9 cellular contexts compared by ENCODE assay signal in the genomic region with DNA sequence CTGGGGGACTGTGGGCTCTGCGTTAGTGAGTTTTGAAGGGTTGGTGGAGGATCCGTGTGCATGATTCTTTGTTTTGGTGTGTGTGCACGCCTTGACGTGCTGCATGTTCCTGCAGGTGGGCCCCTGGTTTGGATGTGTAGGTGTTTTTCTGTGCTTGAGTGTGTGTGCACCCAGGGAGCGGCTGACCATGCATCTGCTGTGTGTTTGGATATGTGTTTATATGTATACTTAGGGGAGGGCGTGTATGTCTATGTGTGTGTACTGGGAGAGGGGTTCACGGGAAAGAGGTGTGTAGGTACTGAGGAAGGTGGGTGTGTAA. TPM values are rescaled to one million over a fixed set of nuclear protein-coding genes. Genes with fewer than 3 reads are reported as not detected.
DNase-seq lines count a peak whose midpoint lies in the region; ATAC-seq and TF ChIP-seq lines count a peak whose summit lies in the region.
"Had no signal": no experiment of that assay in that cellular context is flagged by ENCODE, and none has a peak within 500 bp of the region (broad histone marks: within the 10 kb centered on the region; RNA-seq: fewer than 3 reads in every experiment).

No MANE protein-coding gene starts in this region.

- CTCF ChIA-PET in HEK293T (lab: Yijun Ruan, JAX): no interaction called here

- H3K4me1 Mint-ChIP-seq in activated T-helper 1 cell treated with anti-CD3 and anti-CD28 coated beads, Interleukin-12 subunit alpha, Interleukin-12 subunit beta, Interleukin-2, Interleukin-4 antibody, amounts not matched to agents 30 ng/mL and 10 ng/mL and 1 ng/mL, durations not matched to agents 14 hours and 24 hours and 36 hours (ENCODE audit: low read depth): peaks cover 5% of the 10 kb centered on the region
- peaks cover 17% of the 10 kb centered on the region for H3K4me1 Mint-ChIP-seq in stimulated activated effector memory CD8-positive, alpha-beta T cell treated with anti-CD3 and anti-CD28 coated beads, Interleukin-12 subunit alpha, Interleukin-12 subunit beta, amount 100 ng/mL, for 72 hours

- DNase-seq in HFF-Myc (ENCODE audit: extremely low read depth, low read depth) (no peak), islet precursor cell (peak; percentile 57), HEK293T (ENCODE audit: extremely low spot score) (no peak)
- no peak for DNase-seq in activated T-helper 1 cell treated with anti-CD3 and anti-CD28 coated beads, Interleukin-12 subunit alpha, Interleukin-12 subunit beta, Interleukin-2, Interleukin-4 antibody, amounts not matched to agents 30 ng/mL and 10 ng/mL and 1 ng/mL, durations not matched to agents 14 hours and 24 hours and 36 hours (ENCODE audit: low spot score)
- DNase-seq in stimulated activated effector memory CD8-positive, alpha-beta T cell treated with anti-CD3 and anti-CD28 coated beads, Interleukin-12 subunit alpha, Interleukin-12 subunit beta, amount 100 ng/mL, for 72 hours (ENCODE audit: low spot score in 2 of 2): no peak
- DNase-seq: activated gamma-delta T cell had no signal

- no peak for ATAC-seq in stimulated activated effector memory CD8-positive, alpha-beta T cell treated with anti-CD3 and anti-CD28 coated beads, Interleukin-12 subunit alpha, Interleukin-12 subunit beta, amount 100 ng/mL, for 72 hours
- no peak for ATAC-seq in GM19328 (IDR thresholded peaks at IDR 0.05; ENCODE audit: unreplicated experiment)
- ATAC-seq in HG02885 (IDR thresholded peaks at IDR 0.05; ENCODE audit: poor library complexity, unreplicated experiment): no peak

- H3K36me3 Mint-ChIP-seq in activated T-helper 1 cell treated with anti-CD3 and anti-CD28 coated beads, Interleukin-12 subunit alpha, Interleukin-12 subunit beta, Interleukin-2, Interleukin-4 antibody, amounts not matched to agents 30 ng/mL and 10 ng/mL and 1 ng/mL, durations not matched to agents 14 hours and 24 hours and 36 hours (ENCODE audit: low read depth): peaks cover 2% of the 10 kb centered on the region
- no peaks in the 10 kb centered on the region for H3K36me3 Mint-ChIP-seq in stimulated activated effector memory CD8-positive, alpha-beta T cell treated with anti-CD3 and anti-CD28 coated beads, Interleukin-12 subunit alpha, Interleukin-12 subunit beta, amount 100 ng/mL, for 72 hours

- no peak overlapping the region for H3K27ac Mint-ChIP-seq in activated T-helper 1 cell treated with anti-CD3 and anti-CD28 coated beads, Interleukin-12 subunit alpha, Interleukin-12 subunit beta, Interleukin-2, Interleukin-4 antibody, amounts not matched to agents 30 ng/mL and 10 ng/mL and 1 ng/mL, durations not matched to agents 14 hours and 24 hours and 36 hours
- H3K27ac Mint-ChIP-seq in stimulated activated effector memory CD8-positive, alpha-beta T cell treated with anti-CD3 and anti-CD28 coated beads, Interleukin-12 subunit alpha, Interleukin-12 subunit beta, amount 100 ng/mL, for 72 hours: peak overlapping the region; percentile 1

- no peaks in the 10 kb centered on the region for H3K9me3 Mint-ChIP-seq in activated T-helper 1 cell treated with anti-CD3 and anti-CD28 coated beads, Interleukin-12 subunit alpha, Interleukin-12 subunit beta, Interleukin-2, Interleukin-4 antibody, amounts not matched to agents 30 ng/mL and 10 ng/mL and 1 ng/mL, durations not matched to agents 14 hours and 24 hours and 36 hours
- no peaks in the 10 kb centered on the region for H3K9me3 Mint-ChIP-seq in stimulated activated effector memory CD8-positive, alpha-beta T cell treated with anti-CD3 and anti-CD28 coated beads, Interleukin-12 subunit alpha, Interleukin-12 subunit beta, amount 100 ng/mL, for 72 hours

- POLR2A ChIA-PET in HEK293T (lab: Yijun Ruan, JAX): no interaction called here

- H3K4me3 ChIP-seq in HFF-Myc (replicated peaks; ENCODE audit: low read depth, low read length): peak overlapping the region; percentile 44

- no peak for TF ChIP-seq CTCF in HFF-Myc (IDR thresholded peaks at IDR 0.05; ENCODE audit: low read depth, low read length, missing control alignments)

- intact Hi-C loops in activated T-helper 1 cell treated with anti-CD3 and anti-CD28 coated beads, Interleukin-12 subunit alpha, Interleukin-12 subunit beta, Interleukin-2, Interleukin-4 antibody, amounts not matched to agents 30 ng/mL and 10 ng/mL and 1 ng/mL, durations not matched to agents 14 hours and 24 hours and 36 hours (cut with micrococcal nuclease): no loop called here

- peak overlapping the region; percentile 41 for H3K4me3 Mint-ChIP-seq in activated T-helper 1 cell treated with anti-CD3 and anti-CD28 coated beads, Interleukin-12 subunit alpha, Interleukin-12 subunit beta, Interleukin-2, Interleukin-4 antibody, amounts not matched to agents 30 ng/mL and 10 ng/mL and 1 ng/mL, durations not matched to agents 14 hours and 24 hours and 36 hours
- peak overlapping the region; percentile 46 for H3K4me3 Mint-ChIP-seq in stimulated activated effector memory CD8-positive, alpha-beta T cell treated with anti-CD3 and anti-CD28 coated beads, Interleukin-12 subunit alpha, Interleukin-12 subunit beta, amount 100 ng/mL, for 72 hours

- H3K27me3 Mint-ChIP-seq in activated T-helper 1 cell treated with anti-CD3 and anti-CD28 coated beads, Interleukin-12 subunit alpha, Interleukin-12 subunit beta, Interleukin-2, Interleukin-4 antibody, amounts not matched to agents 30 ng/mL and 10 ng/mL and 1 ng/mL, durations not matched to agents 14 hours and 24 hours and 36 hours (ENCODE audit: insufficient read depth): peaks cover 41% of the 10 kb centered on the region

TF ChIP-seq in HEK293T, 16 proteins besides CTCF, POLR2A, EP300 and RAD21:
- no peak for TF ChIP-seq LEF1 (IDR thresholded peaks at IDR 0.05; ENCODE audit: borderline replicate concordance)
- no peak for TF ChIP-seq TARDBP (IDR thresholded peaks at IDR 0.05)
- TF ChIP-seq FOXK2 (IDR thresholded peaks at IDR 0.05): no peak
- TF ChIP-seq SP1 (IDR thresholded peaks at IDR 0.05): no peak
- TF ChIP-seq CTBP1 (IDR thresholded peaks at IDR 0.05; ENCODE audit: borderline replicate concordance): no peak
- TF ChIP-seq ELF4 (IDR thresholded peaks at IDR 0.05): no peak
- TF ChIP-seq NFRKB (IDR thresholded peaks at IDR 0.05): no peak
- no peak for TF ChIP-seq L3MBTL2 (conservative IDR thresholded peaks at IDR 0.05)
- no peak for TF ChIP-seq BHLHE40 (IDR thresholded peaks at IDR 0.05; ENCODE audit: borderline replicate concordance)
- no peak for TF ChIP-seq ZNF384 (IDR thresholded peaks at IDR 0.05)
- TF ChIP-seq, protein P1, sequence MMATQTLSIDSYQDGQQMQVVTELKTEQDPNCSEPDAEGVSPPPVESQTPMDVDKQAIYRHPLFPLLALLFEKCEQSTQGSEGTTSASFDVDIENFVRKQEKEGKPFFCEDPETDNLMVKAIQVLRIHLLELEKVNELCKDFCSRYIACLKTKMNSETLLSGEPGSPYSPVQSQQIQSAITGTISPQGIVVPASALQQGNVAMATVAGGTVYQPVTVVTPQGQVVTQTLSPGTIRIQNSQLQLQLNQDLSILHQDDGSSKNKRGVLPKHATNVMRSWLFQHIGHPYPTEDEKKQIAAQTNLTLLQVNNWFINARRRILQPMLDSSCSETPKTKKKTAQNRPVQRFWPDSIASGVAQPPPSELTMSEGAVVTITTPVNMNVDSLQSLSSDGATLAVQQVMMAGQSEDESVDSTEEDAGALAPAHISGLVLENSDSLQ (IDR thresholded peaks at IDR 0.05): no peak
- no peak for TF ChIP-seq ARNT (IDR thresholded peaks at IDR 0.05)

RNA-seq across cellular contexts. Expression of a gene that starts 1.1 kb away (rescaled TPM):
- total RNA-seq in activated T-helper 1 cell treated with anti-CD3 and anti-CD28 coated beads, Interleukin-12 subunit alpha, Interleukin-12 subunit beta, Interleukin-2, Interleukin-4 antibody, amounts not matched to agents 30 ng/mL and 10 ng/mL and 1 ng/mL, durations not matched to agents 14 hours and 24 hours and 36 hours: not detected in 2 replicates
- total RNA-seq: lung microvascular endothelial cell had no signal

RNA-seq across cellular contexts. Expression of a gene that starts 34.6 kb away (rescaled TPM):
- 0.52 and 0.66 TPM in 2 replicates for total RNA-seq in activated T-helper 1 cell treated with anti-CD3 and anti-CD28 coated beads, Interleukin-12 subunit alpha, Interleukin-12 subunit beta, Interleukin-2, Interleukin-4 antibody, amounts not matched to agents 30 ng/mL and 10 ng/mL and 1 ng/mL, durations not matched to agents 14 hours and 24 hours and 36 hours
- total RNA-seq: lung microvascular endothelial cell had no signal

RNA-seq across cellular contexts. Expression of a gene that starts 58.3 kb away (rescaled TPM):
- 74.8 and 81.6 TPM in 2 replicates for total RNA-seq in activated T-helper 1 cell treated with anti-CD3 and anti-CD28 coated beads, Interleukin-12 subunit alpha, Interleukin-12 subunit beta, Interleukin-2, Interleukin-4 antibody, amounts not matched to agents 30 ng/mL and 10 ng/mL and 1 ng/mL, durations not matched to agents 14 hours and 24 hours and 36 hours

RNA-seq across cellular contexts. Expression of a gene that starts 58.4 kb away (rescaled TPM):
- 123 and 126 TPM in 2 replicates for total RNA-seq in activated T-helper 1 cell treated with anti-CD3 and anti-CD28 coated beads, Interleukin-12 subunit alpha, Interleukin-12 subunit beta, Interleukin-2, Interleukin-4 antibody, amounts not matched to agents 30 ng/mL and 10 ng/mL and 1 ng/mL, durations not matched to agents 14 hours and 24 hours and 36 hours
